14 cellular contexts compared by ENCODE assay signal in the genomic region with DNA sequence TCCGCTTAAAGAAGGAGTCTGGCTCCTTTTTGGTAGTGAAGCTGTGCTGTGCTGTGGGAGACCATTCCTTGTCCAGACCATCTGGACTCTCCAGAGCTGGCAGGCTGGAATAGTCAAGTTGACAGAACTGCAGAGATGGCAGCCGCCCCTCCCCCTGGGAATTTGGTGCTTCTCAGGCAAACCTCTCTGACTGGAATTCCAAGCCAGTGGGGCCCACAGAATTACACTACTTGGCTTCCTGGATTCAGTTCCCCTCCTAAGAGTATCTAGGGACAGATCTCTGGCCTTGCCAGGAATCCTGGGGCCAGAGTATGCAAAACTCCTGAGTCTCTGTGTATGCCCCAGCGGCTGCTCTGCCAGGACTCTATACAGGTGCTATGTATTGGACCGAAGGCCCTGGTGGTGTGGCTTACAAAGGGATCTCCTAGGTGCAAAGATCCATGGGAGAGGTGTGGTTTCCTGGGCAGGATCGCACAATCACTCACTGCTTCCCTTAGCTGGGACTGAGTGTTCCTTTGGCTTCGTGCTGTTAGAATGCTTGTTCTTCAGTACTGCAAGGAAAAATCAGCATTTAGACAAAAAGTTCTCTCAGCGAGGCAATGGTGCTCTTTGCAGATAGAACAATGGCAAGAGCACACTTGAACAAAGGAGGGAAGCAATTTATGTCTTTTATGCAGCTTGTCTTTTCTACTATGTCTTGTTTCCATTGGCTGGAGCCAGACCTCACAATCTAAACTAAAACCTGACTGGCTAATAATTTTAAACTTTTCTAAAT.
DNase-seq lines count a peak whose midpoint lies in the region; ATAC-seq, FAIRE-seq and TF ChIP-seq lines count a peak whose summit lies in the region.
"Had no signal": no experiment of that assay in that cellular context is flagged by ENCODE, and none has a peak within 500 bp of the region (broad histone marks: within the 10 kb centered on the region; RNA-seq: fewer than 3 reads in every experiment).

No MANE protein-coding gene starts in this region.

- H3K9me1 ChIP-seq in keratinocyte (ENCODE audit: control insufficient read depth, extremely low read depth, insufficient read depth, low read length): no peaks in the 10 kb centered on the region

- no peaks in the 10 kb centered on the region for H3K9me3 Mint-ChIP-seq in natural killer cell treated with Interleukin-12 subunit alpha and Interleukin-12 subunit beta and Interleukin-15 and Interleukin-18, amount 100 ng/mL, for 72 hours
- H3K9me3 Mint-ChIP-seq: activated naive CD4-positive, alpha-beta T cell treated with anti-CD3 and anti-CD28 coated beads, Interleukin-2, amount 50 U/mL, for 72 hours had no signal

- H3K9ac ChIP-seq in keratinocyte (ENCODE audit: control insufficient read depth, extremely low read depth, insufficient read depth, low read length): no peak overlapping the region

- H3K9me3 ChIP-seq in keratinocyte (ENCODE audit: control insufficient read depth, low read depth, low read length): no peaks in the 10 kb centered on the region
- H3K9me3 ChIP-seq: thyroid gland had no signal

- H3K36me3 Mint-ChIP-seq in natural killer cell treated with Interleukin-12 subunit alpha and Interleukin-12 subunit beta and Interleukin-15 and Interleukin-18, amount 100 ng/mL, for 72 hours: peaks cover 10% of the 10 kb centered on the region

- peak; percentile 42 for ATAC-seq in HG02610 (IDR thresholded peaks at IDR 0.05; ENCODE audit: unreplicated experiment)
- no peak for ATAC-seq in natural killer cell treated with Interleukin-12 subunit alpha and Interleukin-12 subunit beta and Interleukin-15 and Interleukin-18, amount 100 ng/mL, for 72 hours
- ATAC-seq in HG03565 (IDR thresholded peaks at IDR 0.05; ENCODE audit: unreplicated experiment): no peak
- ATAC-seq: activated naive CD4-positive, alpha-beta T cell treated with anti-CD3 and anti-CD28 coated beads, Interleukin-2, amount 50 U/mL, for 72 hours; HepG2 had no signal

- peak overlapping the region in 2 of 3 experiments; percentile 18 to 33 for H3K4me3 ChIP-seq in keratinocyte (ENCODE audit: control insufficient read depth in 2 of 3, extremely low read depth in 1 of 3, insufficient read depth in 2 of 3, low read depth in 1 of 3, low read length in 3 of 3)
- H3K4me3 ChIP-seq: thyroid gland had no signal

- FAIRE-seq in keratinocyte (lab: Jason Lieb, UNC): peak; percentile 20
- FAIRE-seq: HepG2 had no signal

- TF ChIP-seq CTCF in keratinocyte (optimal IDR thresholded peaks at IDR 0.05 in 1 of 3, IDR thresholded peaks at IDR 0.05 in 1 of 3, conservative IDR thresholded peaks at IDR 0.05 in 1 of 3; ENCODE audit: extremely low read depth in 1 of 3, insufficient read depth in 2 of 3, low read length in 3 of 3): no peak

- H4K20me1 ChIP-seq in keratinocyte (ENCODE audit: control insufficient read depth, extremely low read depth, insufficient read depth, low read length): no peaks in the 10 kb centered on the region

- H3K27ac Mint-ChIP-seq in natural killer cell treated with Interleukin-12 subunit alpha and Interleukin-12 subunit beta and Interleukin-15 and Interleukin-18, amount 100 ng/mL, for 72 hours: no peak overlapping the region
- H3K27ac Mint-ChIP-seq: activated CD4-positive, alpha-beta T cell treated with anti-CD3 and anti-CD28 coated beads, Interleukin-2, amount 10 ng/mL, durations not matched to agents 7 days and 5 days had no signal

- dilution Hi-C loops in keratinocyte (cut with MboI; ENCODE audit: extremely low pct_ligation_motif_present, low sequenced_read_pairs): no loop called here

- peak; percentile 47 for DNase-seq in Ammon's horn (ENCODE audit: low spot score)
- peak; percentile 45 for DNase-seq in cerebellar cortex (ENCODE audit: low spot score)
- no peak for DNase-seq in keratinocyte (ENCODE audit: low read depth, low spot score)
- no peak for DNase-seq in natural killer cell treated with Interleukin-12 subunit alpha and Interleukin-12 subunit beta and Interleukin-15 and Interleukin-18, amount 100 ng/mL, for 72 hours (ENCODE audit: low spot score)
- DNase-seq in NCI-H1092 (lab: John Stamatoyannopoulos, UW): no peak
- DNase-seq in NCI-H510A treated with DMSO at 0.1 percent for 48 hours (lab: John Stamatoyannopoulos, UW): no peak
- DNase-seq: activated CD4-positive, alpha-beta T cell treated with anti-CD3 and anti-CD28 coated beads, Interleukin-2, amount 10 ng/mL, durations not matched to agents 7 days and 5 days; GF-D8; NCI-H226; thyroid gland had no signal

- H3K27me3 ChIP-seq in keratinocyte (ENCODE audit: control insufficient read depth, extremely low read depth, insufficient read depth, low read length): no peaks in the 10 kb centered on the region
- H3K27me3 ChIP-seq: thyroid gland had no signal

- no peak overlapping the region for H3K4me3 Mint-ChIP-seq in natural killer cell treated with Interleukin-12 subunit alpha and Interleukin-12 subunit beta and Interleukin-15 and Interleukin-18, amount 100 ng/mL, for 72 hours
- H3K4me3 Mint-ChIP-seq: activated CD4-positive, alpha-beta T cell treated with anti-CD3 and anti-CD28 coated beads, Interleukin-2, amount 10 ng/mL, durations not matched to agents 7 days and 5 days had no signal

- H3K36me3 ChIP-seq in keratinocyte (ENCODE audit: control insufficient read depth in 2 of 2, extremely low read depth in 1 of 2, insufficient read depth in 2 of 2, low read length in 2 of 2): no peaks in the 10 kb centered on the region
- H3K36me3 ChIP-seq: thyroid gland had no signal

- peak overlapping the region; percentile 34 for H3K27ac ChIP-seq in keratinocyte (ENCODE audit: control insufficient read depth, insufficient read depth, low read length)
- H3K27ac ChIP-seq: thyroid gland had no signal

- peak overlapping the region; percentile 27 for H2AFZ ChIP-seq in keratinocyte (ENCODE audit: control insufficient read depth, low read length)

- no peaks in the 10 kb centered on the region for H3K79me2 ChIP-seq in keratinocyte (ENCODE audit: control insufficient read depth, insufficient read depth, low read length)

- peaks cover 0 to 13% of the 10 kb centered on the region in 2 donors for H3K4me1 Mint-ChIP-seq in natural killer cell treated with Interleukin-12 subunit alpha and Interleukin-12 subunit beta and Interleukin-15 and Interleukin-18, amount 100 ng/mL, for 72 hours (ENCODE audit: low read depth in 2 of 2)

- no peaks in the 10 kb centered on the region for H3K27me3 Mint-ChIP-seq in natural killer cell treated with Interleukin-12 subunit alpha and Interleukin-12 subunit beta and Interleukin-15 and Interleukin-18, amount 100 ng/mL, for 72 hours
- H3K27me3 Mint-ChIP-seq: activated CD4-positive, alpha-beta T cell treated with anti-CD3 and anti-CD28 coated beads, Interleukin-2, amount 10 ng/mL, durations not matched to agents 7 days and 5 days had no signal

- H3K4me2 ChIP-seq in keratinocyte (ENCODE audit: control insufficient read depth, extremely low read depth, insufficient read depth, low read depth, low read length): peak overlapping the region; percentile 72

- H3K4me1 ChIP-seq in keratinocyte (ENCODE audit: control insufficient read depth, extremely low read depth, insufficient read depth, low read length): peaks cover 18% of the 10 kb centered on the region
- H3K4me1 ChIP-seq: thyroid gland had no signal

Comparison
In these comparisons a context has a peak if more than half of its experiments do, and no peak if none do; other contexts are left out.
1. DNase-seq: peak in Ammon's horn (single experiment) and cerebellar cortex (single experiment); none in keratinocyte (single experiment), natural killer cell treated with Interleukin-12 subunit alpha and Interleukin-12 subunit beta and Interleukin-15 and Interleukin-18, amount 100 ng/mL, for 72 hours (single experiment), NCI-H1092 (single experiment) and NCI-H510A treated with DMSO at 0.1 percent for 48 hours (single experiment).